In genomic region chr6:53347921-53348435, GRCh38 we compare ENCODE assay signal across 1 cellular context.
TF ChIP-seq lines count a peak whose summit lies in the region.

No MANE protein-coding gene starts in this region.

TF ChIP-seq in HEK293, 187 proteins besides CTCF, POLR2A, EP300 and RAD21 (continued from another document and continues in another):
- TF ChIP-seq ELK4 (IDR thresholded peaks at IDR 0.05; ENCODE audit: borderline replicate concordance, low read depth, low read length) = no peak
- TF ChIP-seq ZNF221 (tag by site-specific recombination; IDR thresholded peaks at IDR 0.05; ENCODE audit: borderline replicate concordance) = no peak
- TF ChIP-seq ZNF785 (tag by site-specific recombination; IDR thresholded peaks at IDR 0.05) = no peak
- no peak for TF ChIP-seq ZNF544 (tag by site-specific recombination; IDR thresholded peaks at IDR 0.05)
- 0 out of 2 replicates have a peak, but pooled peaks have one; percentile 37 for TF ChIP-seq ZNF501 (tag by site-specific recombination; IDR thresholded peaks at IDR 0.05)
- no peak for TF ChIP-seq ZBTB1 (tag by site-specific recombination; IDR thresholded peaks at IDR 0.05)
- peak; percentile 43 for TF ChIP-seq SP3 (tag by site-specific recombination; IDR thresholded peaks at IDR 0.05)
- TF ChIP-seq ZNF335 (tag by site-specific recombination; conservative IDR thresholded peaks at IDR 0.05) = 0 out of 2 replicates have a peak, but pooled peaks have one; percentile 18
- TF ChIP-seq ZNF548 (tag by site-specific recombination; IDR thresholded peaks at IDR 0.05) = no peak
- no peak for TF ChIP-seq ZNF623 (tag by site-specific recombination; IDR thresholded peaks at IDR 0.05)
- TF ChIP-seq SCRT1 (tag by site-specific recombination; IDR thresholded peaks at IDR 0.05; ENCODE audit: borderline replicate concordance) = no peak
- no peak for TF ChIP-seq ZBTB10 (tag by site-specific recombination; IDR thresholded peaks at IDR 0.05)
- no peak for TF ChIP-seq ZNF26 (tag by site-specific recombination; IDR thresholded peaks at IDR 0.05)
- no peak for TF ChIP-seq ZNF169 (tag by site-specific recombination; IDR thresholded peaks at IDR 0.05)
- no peak for TF ChIP-seq ZNF302 (tag by site-specific recombination; IDR thresholded peaks at IDR 0.05; ENCODE audit: low read depth)
- TF ChIP-seq ZNF768 (tag by site-specific recombination; IDR thresholded peaks at IDR 0.05) = no peak
- no peak for TF ChIP-seq ZNF366 (tag by site-specific recombination; conservative IDR thresholded peaks at IDR 0.05)
- TF ChIP-seq ZNF433 (tag by site-specific recombination; IDR thresholded peaks at IDR 0.05; ENCODE audit: low read depth) = no peak
- no peak for TF ChIP-seq MZF1 (tag by site-specific recombination; IDR thresholded peaks at IDR 0.05; ENCODE audit: borderline replicate concordance)
- no peak for TF ChIP-seq RBAK (tag by site-specific recombination; IDR thresholded peaks at IDR 0.05)
- no peak for TF ChIP-seq ZNF692 (tag by site-specific recombination; IDR thresholded peaks at IDR 0.05)
- no peak for TF ChIP-seq ZNF416 (tag by site-specific recombination; IDR thresholded peaks at IDR 0.05)
- TF ChIP-seq ZNF792 (tag by site-specific recombination; IDR thresholded peaks at IDR 0.05) = no peak
- peak; percentile 62 for TF ChIP-seq PATZ1 (tag by site-specific recombination; IDR thresholded peaks at IDR 0.05)
- peak; percentile 8; the same call in 1 of the 2 replicates for TF ChIP-seq KLF9 (tag by site-specific recombination; IDR thresholded peaks at IDR 0.05; ENCODE audit: low read depth)
- no peak for TF ChIP-seq KLF10 (tag by site-specific recombination; IDR thresholded peaks at IDR 0.05)
- TF ChIP-seq ZNF112 (tag by site-specific recombination; IDR thresholded peaks at IDR 0.05) = no peak
- TF ChIP-seq ZNF311 (tag by site-specific recombination; IDR thresholded peaks at IDR 0.05; ENCODE audit: borderline replicate concordance) = no peak
- no peak for TF ChIP-seq ZNF184 (tag by site-specific recombination; IDR thresholded peaks at IDR 0.05)
- TF ChIP-seq ZNF394 (tag by site-specific recombination; IDR thresholded peaks at IDR 0.05; ENCODE audit: borderline replicate concordance) = no peak
- TF ChIP-seq ZNF280C (tag by site-specific recombination; IDR thresholded peaks at IDR 0.05) = no peak
- no peak for TF ChIP-seq ZBTB44 (tag by site-specific recombination; IDR thresholded peaks at IDR 0.05)
- TF ChIP-seq ZSCAN23 (tag by site-specific recombination; IDR thresholded peaks at IDR 0.05) = no peak
- TF ChIP-seq ZNF362 (tag by site-specific recombination; IDR thresholded peaks at IDR 0.05) = no peak
- TF ChIP-seq ZFP3 (tag by site-specific recombination; IDR thresholded peaks at IDR 0.05; ENCODE audit: low read depth) = no peak
- TF ChIP-seq ZNF843 (tag by site-specific recombination; IDR thresholded peaks at IDR 0.05) = no peak
- TF ChIP-seq ZNF664 (tag by site-specific recombination; IDR thresholded peaks at IDR 0.05) = no peak
- no peak for TF ChIP-seq ZNF707 (tag by site-specific recombination; IDR thresholded peaks at IDR 0.05)
- TF ChIP-seq ZNF214 (tag by site-specific recombination; IDR thresholded peaks at IDR 0.05; ENCODE audit: borderline replicate concordance) = no peak
- TF ChIP-seq REST (tag by site-specific recombination; IDR thresholded peaks at IDR 0.05) = no peak
- peak; percentile 63; the same call in 1 of the 2 replicates for TF ChIP-seq ZNF423 (tag by site-specific recombination; IDR thresholded peaks at IDR 0.05)
- no peak for TF ChIP-seq ZNF704 (tag by site-specific recombination; IDR thresholded peaks at IDR 0.05)
- no peak for TF ChIP-seq ZSCAN16 (tag by site-specific recombination; IDR thresholded peaks at IDR 0.05)
- no peak for TF ChIP-seq ZNF23 (tag by site-specific recombination; IDR thresholded peaks at IDR 0.05; ENCODE audit: borderline replicate concordance)
- peak; percentile 42; the same call in 1 of the 2 replicates for TF ChIP-seq ZBTB20 (tag by site-specific recombination; IDR thresholded peaks at IDR 0.05)
